In genomic region chr9:90964101-90965020, GRCh38 we compare ENCODE assay signal across 9 cellular contexts.
A peak's percentile ranks its signal among the peaks of the same experiment; 100 is the strongest.
DNase-seq lines count a peak whose midpoint lies in the region; ATAC-seq and TF ChIP-seq lines count a peak whose summit lies in the region.
"Had no signal": no experiment of that assay in that cellular context is flagged by ENCODE, and none has a peak within 500 bp of the region (broad histone marks: within the 10 kb centered on the region; RNA-seq: fewer than 3 reads in every experiment).

No MANE protein-coding gene starts in this region.

- no peaks in the 10 kb centered on the region for H3K9me2 ChIP-seq in MM.1S (replicated peaks; ENCODE audit: insufficient read depth, low read length)

- no peak for ATAC-seq in HG03521 (IDR thresholded peaks at IDR 0.05; ENCODE audit: unreplicated experiment)

- H3K27ac ChIP-seq in MM.1S (ENCODE audit: low read length) = no peak overlapping the region
- peak overlapping the region; percentile 83 for H3K27ac ChIP-seq in rectal smooth muscle tissue (ENCODE audit: low read depth, low read length)

- no peaks in the 10 kb centered on the region for H3K9me3 ChIP-seq in MM.1S (replicated peaks; ENCODE audit: insufficient read depth, low read length)

- no peaks in the 10 kb centered on the region for H3F3A ChIP-seq in MM.1S (ENCODE audit: insufficient read depth, low read length)

- H3K4me2 ChIP-seq in MM.1S (ENCODE audit: low read depth, low read length) = no peak overlapping the region

- intact Hi-C loops in posterior vena cava (cut with DNase I) = no loop called here

- POLR2A ChIA-PET in GM10248 (lab: Yijun Ruan, JAX) = no interaction called here

- H3K4me1 ChIP-seq in MM.1S (ENCODE audit: low read length) (no peaks in the 10 kb centered on the region), rectal smooth muscle tissue (ENCODE audit: control insufficient read depth, insufficient read depth, low read length) (peaks cover 6% of the 10 kb centered on the region)

- peak; percentile 28 for DNase-seq in GM10248 (ENCODE audit: extremely low spot score)
- DNase-seq in MM.1S = peak; percentile 5
- no peak for DNase-seq in epithelial cell of proximal tubule (ENCODE audit: low read depth)
- no peak for DNase-seq in RKO (ENCODE audit: low spot score)
- no peak for DNase-seq in posterior vena cava (ENCODE audit: low spot score)
- DNase-seq in NCI-H1436 treated with DMSO at 0.1 percent for 48 hours (lab: John Stamatoyannopoulos, UW) = no peak
- DNase-seq: T-helper 9 cell had no signal

- CTCF ChIA-PET in GM10248 (lab: Yijun Ruan, JAX) = no interaction called here

- H4K20me1 ChIP-seq in MM.1S (ENCODE audit: insufficient read depth, low read length) = no peaks in the 10 kb centered on the region

- no peaks in the 10 kb centered on the region for H3K79me2 ChIP-seq in MM.1S (ENCODE audit: low read length)

- H2AFZ ChIP-seq in MM.1S (ENCODE audit: low read length) = no peak overlapping the region

- no peak overlapping the region for H3K9ac ChIP-seq in MM.1S (ENCODE audit: low read length)
- no peak overlapping the region for H3K9ac ChIP-seq in rectal smooth muscle tissue (ENCODE audit: low read length)

- H3K4me3 ChIP-seq in MM.1S (ENCODE audit: low read length) (no peak overlapping the region), epithelial cell of proximal tubule (ENCODE audit: low read depth, low read length) (no peak overlapping the region), rectal smooth muscle tissue (ENCODE audit: low read length) (peak overlapping the region; percentile 49)

- H3K36me3 ChIP-seq in MM.1S (replicated peaks; ENCODE audit: insufficient read depth, low read length) (no peaks in the 10 kb centered on the region), rectal smooth muscle tissue (ENCODE audit: control insufficient read depth, insufficient read depth, low read length) (no peaks in the 10 kb centered on the region)

- TF ChIP-seq CTCF in GM10248 (IDR thresholded peaks at IDR 0.05; ENCODE audit: control extremely low read depth, extremely low read depth, low read depth, missing control alignments) (no peak), MM.1S (IDR thresholded peaks at IDR 0.05; ENCODE audit: low read length) (no peak), epithelial cell of proximal tubule (conservative IDR thresholded peaks at IDR 0.05; ENCODE audit: low read depth, low read length) (peak; percentile 21)

- no peaks in the 10 kb centered on the region for H3K27me3 ChIP-seq in MM.1S (replicated peaks; ENCODE audit: insufficient read depth, low read length)
- H3K27me3 ChIP-seq in rectal smooth muscle tissue (ENCODE audit: control insufficient read depth, insufficient read depth, low read length) = no peaks in the 10 kb centered on the region

Comparison
In these comparisons a context has a peak if more than half of its experiments do, and no peak if none do; other contexts are left out.
1. DNase-seq: peak in GM10248 (single experiment) and MM.1S (single experiment); none in epithelial cell of proximal tubule (single experiment), RKO (single experiment), posterior vena cava (single experiment) and NCI-H1436 treated with DMSO at 0.1 percent for 48 hours (single experiment).